ENCODE assay signal across 8 cellular contexts in genomic region chr15:98853593-98854420, GRCh38.
DNase-seq lines count a peak whose midpoint lies in the region; ATAC-seq and TF ChIP-seq lines count a peak whose summit lies in the region.

No MANE protein-coding gene starts in this region.

- H3K27ac ChIP-seq in KOPT-K1 (ENCODE audit: low read depth, low read length, poor library complexity, severe bottlenecking) = peak overlapping the region; percentile 90
- H3K27ac ChIP-seq in coronary artery = peak overlapping the region; percentile 91 to 95

- peaks cover 42 to 44% of the 10 kb centered on the region in 2 donors for H3K4me1 Mint-ChIP-seq in natural killer cell treated with Interleukin-12 subunit alpha and Interleukin-12 subunit beta and Interleukin-15 and Interleukin-18, amount 100 ng/mL, for 72 hours (ENCODE audit: low read depth in 2 of 2)

- H3K27ac Mint-ChIP-seq in natural killer cell treated with Interleukin-12 subunit alpha and Interleukin-12 subunit beta and Interleukin-15 and Interleukin-18, amount 100 ng/mL, for 72 hours = peak overlapping the region; percentile 78 to 96

- peak overlapping the region; percentile 95 for H3K4me3 Mint-ChIP-seq in natural killer cell treated with Interleukin-12 subunit alpha and Interleukin-12 subunit beta and Interleukin-15 and Interleukin-18, amount 100 ng/mL, for 72 hours

- peaks cover 48% of the 10 kb centered on the region for H3K4me1 ChIP-seq in BE2C

- H3K27me3 ChIP-seq in BE2C = no peaks in the 10 kb centered on the region

- H3K27me3 Mint-ChIP-seq in natural killer cell treated with Interleukin-12 subunit alpha and Interleukin-12 subunit beta and Interleukin-15 and Interleukin-18, amount 100 ng/mL, for 72 hours = no peaks in the 10 kb centered on the region

- H3K4me3 ChIP-seq in BE2C (ENCODE audit: low read depth, low read length) (peak overlapping the region; percentile 72), coronary artery (peak overlapping the region; percentile 85)

- H3K9me3 Mint-ChIP-seq in natural killer cell treated with Interleukin-12 subunit alpha and Interleukin-12 subunit beta and Interleukin-15 and Interleukin-18, amount 100 ng/mL, for 72 hours = no peaks in the 10 kb centered on the region

- DNase-seq in BE2C (peak; percentile 53), coronary artery (ENCODE audit: low spot score) (peak; percentile 68), H4 (ENCODE audit: low spot score) (no peak), NCI-H1092 (lab: John Stamatoyannopoulos, UW) (no peak)
- no peak for DNase-seq in natural killer cell treated with Interleukin-12 subunit alpha and Interleukin-12 subunit beta and Interleukin-15 and Interleukin-18, amount 100 ng/mL, for 72 hours (ENCODE audit: low spot score)

- H3K9me3 ChIP-seq in BE2C (no peaks in the 10 kb centered on the region), KOPT-K1 (ENCODE audit: insufficient read depth, low read length, poor library complexity, severe bottlenecking) (no peaks in the 10 kb centered on the region)

- H3K36me3 Mint-ChIP-seq in natural killer cell treated with Interleukin-12 subunit alpha and Interleukin-12 subunit beta and Interleukin-15 and Interleukin-18, amount 100 ng/mL, for 72 hours = no peaks in the 10 kb centered on the region

- no peak for TF ChIP-seq CTCF in BE2C (IDR thresholded peaks at IDR 0.05; ENCODE audit: low read depth, low read length)
- TF ChIP-seq CTCF in coronary artery (IDR thresholded peaks at IDR 0.05) = no peak

- H3K36me3 ChIP-seq in BE2C (no peaks in the 10 kb centered on the region), KOPT-K1 (ENCODE audit: insufficient read depth, low read length) (no peaks in the 10 kb centered on the region)

- no peak for ATAC-seq in natural killer cell treated with Interleukin-12 subunit alpha and Interleukin-12 subunit beta and Interleukin-15 and Interleukin-18, amount 100 ng/mL, for 72 hours
- ATAC-seq in GM18861 (IDR thresholded peaks at IDR 0.05; ENCODE audit: unreplicated experiment) (no peak), GM19023 (IDR thresholded peaks at IDR 0.05; ENCODE audit: unreplicated experiment) (no peak)

Comparison
In these comparisons a context has a peak if more than half of its experiments do, and no peak if none do; other contexts are left out.
1. DNase-seq: peak in BE2C (single experiment) and coronary artery (single experiment); none in natural killer cell treated with Interleukin-12 subunit alpha and Interleukin-12 subunit beta and Interleukin-15 and Interleukin-18, amount 100 ng/mL, for 72 hours (single experiment), H4 (single experiment) and NCI-H1092 (single experiment).